Comparison of ENCODE assay signal across 1 cellular context in the genomic region with DNA sequence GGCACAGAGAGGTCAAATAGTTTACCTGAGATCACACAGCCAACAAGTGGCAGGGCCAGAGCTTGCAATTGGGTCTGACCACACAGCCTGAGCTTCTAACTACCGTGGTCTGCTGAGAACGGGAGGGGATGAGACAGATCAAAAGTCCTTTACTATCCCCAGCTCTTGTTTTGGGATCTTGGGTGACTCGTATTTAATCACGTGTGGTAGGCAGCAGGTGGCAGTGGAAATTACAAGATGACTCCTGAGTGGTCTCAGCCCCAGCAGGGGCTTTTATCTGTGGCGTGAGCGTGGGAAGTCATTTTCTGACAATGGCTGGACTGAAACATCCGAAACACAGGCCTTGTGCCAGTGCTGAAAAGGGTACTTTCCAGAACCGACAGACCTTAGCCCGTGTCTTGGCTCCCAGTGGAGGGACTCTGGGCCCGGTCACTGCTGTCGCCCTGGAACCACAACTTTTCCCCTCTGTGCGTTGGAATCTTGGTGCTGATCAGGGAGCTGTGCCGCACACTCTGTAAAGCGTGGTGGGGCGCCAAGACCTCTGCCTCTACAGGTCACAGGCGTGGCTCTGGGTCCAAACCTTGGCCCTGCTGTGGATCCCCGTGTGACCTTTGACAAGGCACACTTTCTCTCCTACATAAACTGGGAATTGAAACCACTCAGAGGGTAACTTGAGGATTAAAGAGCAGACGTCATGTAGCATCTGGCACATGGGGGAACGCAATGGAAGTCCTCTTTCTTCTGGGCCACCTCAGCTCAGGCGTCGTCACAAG.
TF ChIP-seq lines count a peak whose summit lies in the region.

No MANE protein-coding gene starts in this region.

TF ChIP-seq in GM23338, 12 proteins besides CTCF, POLR2A, EP300 and RAD21 (continued from another document):
- TF ChIP-seq, protein P1, sequence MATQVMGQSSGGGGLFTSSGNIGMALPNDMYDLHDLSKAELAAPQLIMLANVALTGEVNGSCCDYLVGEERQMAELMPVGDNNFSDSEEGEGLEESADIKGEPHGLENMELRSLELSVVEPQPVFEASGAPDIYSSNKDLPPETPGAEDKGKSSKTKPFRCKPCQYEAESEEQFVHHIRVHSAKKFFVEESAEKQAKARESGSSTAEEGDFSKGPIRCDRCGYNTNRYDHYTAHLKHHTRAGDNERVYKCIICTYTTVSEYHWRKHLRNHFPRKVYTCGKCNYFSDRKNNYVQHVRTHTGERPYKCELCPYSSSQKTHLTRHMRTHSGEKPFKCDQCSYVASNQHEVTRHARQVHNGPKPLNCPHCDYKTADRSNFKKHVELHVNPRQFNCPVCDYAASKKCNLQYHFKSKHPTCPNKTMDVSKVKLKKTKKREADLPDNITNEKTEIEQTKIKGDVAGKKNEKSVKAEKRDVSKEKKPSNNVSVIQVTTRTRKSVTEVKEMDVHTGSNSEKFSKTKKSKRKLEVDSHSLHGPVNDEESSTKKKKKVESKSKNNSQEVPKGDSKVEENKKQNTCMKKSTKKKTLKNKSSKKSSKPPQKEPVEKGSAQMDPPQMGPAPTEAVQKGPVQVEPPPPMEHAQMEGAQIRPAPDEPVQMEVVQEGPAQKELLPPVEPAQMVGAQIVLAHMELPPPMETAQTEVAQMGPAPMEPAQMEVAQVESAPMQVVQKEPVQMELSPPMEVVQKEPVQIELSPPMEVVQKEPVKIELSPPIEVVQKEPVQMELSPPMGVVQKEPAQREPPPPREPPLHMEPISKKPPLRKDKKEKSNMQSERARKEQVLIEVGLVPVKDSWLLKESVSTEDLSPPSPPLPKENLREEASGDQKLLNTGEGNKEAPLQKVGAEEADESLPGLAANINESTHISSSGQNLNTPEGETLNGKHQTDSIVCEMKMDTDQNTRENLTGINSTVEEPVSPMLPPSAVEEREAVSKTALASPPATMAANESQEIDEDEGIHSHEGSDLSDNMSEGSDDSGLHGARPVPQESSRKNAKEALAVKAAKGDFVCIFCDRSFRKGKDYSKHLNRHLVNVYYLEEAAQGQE (IDR thresholded peaks at IDR 0.05; ENCODE audit: unreplicated experiment), result no peak
- TF ChIP-seq CREB1 (CRISPR knock-in tag; IDR thresholded peaks at IDR 0.05; ENCODE audit: low read depth), result no peak
- TF ChIP-seq, protein P2, sequence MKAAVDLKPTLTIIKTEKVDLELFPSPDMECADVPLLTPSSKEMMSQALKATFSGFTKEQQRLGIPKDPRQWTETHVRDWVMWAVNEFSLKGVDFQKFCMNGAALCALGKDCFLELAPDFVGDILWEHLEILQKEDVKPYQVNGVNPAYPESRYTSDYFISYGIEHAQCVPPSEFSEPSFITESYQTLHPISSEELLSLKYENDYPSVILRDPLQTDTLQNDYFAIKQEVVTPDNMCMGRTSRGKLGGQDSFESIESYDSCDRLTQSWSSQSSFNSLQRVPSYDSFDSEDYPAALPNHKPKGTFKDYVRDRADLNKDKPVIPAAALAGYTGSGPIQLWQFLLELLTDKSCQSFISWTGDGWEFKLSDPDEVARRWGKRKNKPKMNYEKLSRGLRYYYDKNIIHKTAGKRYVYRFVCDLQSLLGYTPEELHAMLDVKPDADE (IDR thresholded peaks at IDR 0.05), result no peak
TF ChIP-seq in GM23338: peak in this region for 0.
